2 cellular contexts compared by ENCODE assay signal in the genomic region with DNA sequence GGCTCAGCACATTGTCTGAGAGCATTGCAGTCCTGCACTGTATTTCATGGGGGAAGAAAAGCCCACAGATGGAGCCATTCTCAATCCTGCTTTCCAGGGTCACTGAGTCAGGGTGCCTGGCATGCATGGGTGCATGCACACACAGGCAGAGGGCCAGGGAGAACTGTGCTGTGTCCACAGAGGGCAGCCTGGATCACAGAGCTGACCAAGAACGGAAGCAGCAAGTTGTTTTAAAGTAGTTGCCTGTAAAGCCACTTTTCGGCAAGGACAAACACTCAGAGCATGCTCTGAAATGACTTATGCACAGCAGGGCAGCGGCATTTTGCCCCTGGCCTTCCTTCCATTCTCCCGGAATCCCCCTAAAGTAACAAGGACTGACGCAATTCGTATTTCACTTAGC.
A peak's percentile ranks its signal among the peaks of the same experiment; 100 is the strongest.
TF ChIP-seq lines count a peak whose summit lies in the region.

No MANE protein-coding gene starts in this region.

TF ChIP-seq in HepG2, 621 proteins besides CTCF, POLR2A, EP300 and RAD21:
- TF ChIP-seq, protein P1, sequence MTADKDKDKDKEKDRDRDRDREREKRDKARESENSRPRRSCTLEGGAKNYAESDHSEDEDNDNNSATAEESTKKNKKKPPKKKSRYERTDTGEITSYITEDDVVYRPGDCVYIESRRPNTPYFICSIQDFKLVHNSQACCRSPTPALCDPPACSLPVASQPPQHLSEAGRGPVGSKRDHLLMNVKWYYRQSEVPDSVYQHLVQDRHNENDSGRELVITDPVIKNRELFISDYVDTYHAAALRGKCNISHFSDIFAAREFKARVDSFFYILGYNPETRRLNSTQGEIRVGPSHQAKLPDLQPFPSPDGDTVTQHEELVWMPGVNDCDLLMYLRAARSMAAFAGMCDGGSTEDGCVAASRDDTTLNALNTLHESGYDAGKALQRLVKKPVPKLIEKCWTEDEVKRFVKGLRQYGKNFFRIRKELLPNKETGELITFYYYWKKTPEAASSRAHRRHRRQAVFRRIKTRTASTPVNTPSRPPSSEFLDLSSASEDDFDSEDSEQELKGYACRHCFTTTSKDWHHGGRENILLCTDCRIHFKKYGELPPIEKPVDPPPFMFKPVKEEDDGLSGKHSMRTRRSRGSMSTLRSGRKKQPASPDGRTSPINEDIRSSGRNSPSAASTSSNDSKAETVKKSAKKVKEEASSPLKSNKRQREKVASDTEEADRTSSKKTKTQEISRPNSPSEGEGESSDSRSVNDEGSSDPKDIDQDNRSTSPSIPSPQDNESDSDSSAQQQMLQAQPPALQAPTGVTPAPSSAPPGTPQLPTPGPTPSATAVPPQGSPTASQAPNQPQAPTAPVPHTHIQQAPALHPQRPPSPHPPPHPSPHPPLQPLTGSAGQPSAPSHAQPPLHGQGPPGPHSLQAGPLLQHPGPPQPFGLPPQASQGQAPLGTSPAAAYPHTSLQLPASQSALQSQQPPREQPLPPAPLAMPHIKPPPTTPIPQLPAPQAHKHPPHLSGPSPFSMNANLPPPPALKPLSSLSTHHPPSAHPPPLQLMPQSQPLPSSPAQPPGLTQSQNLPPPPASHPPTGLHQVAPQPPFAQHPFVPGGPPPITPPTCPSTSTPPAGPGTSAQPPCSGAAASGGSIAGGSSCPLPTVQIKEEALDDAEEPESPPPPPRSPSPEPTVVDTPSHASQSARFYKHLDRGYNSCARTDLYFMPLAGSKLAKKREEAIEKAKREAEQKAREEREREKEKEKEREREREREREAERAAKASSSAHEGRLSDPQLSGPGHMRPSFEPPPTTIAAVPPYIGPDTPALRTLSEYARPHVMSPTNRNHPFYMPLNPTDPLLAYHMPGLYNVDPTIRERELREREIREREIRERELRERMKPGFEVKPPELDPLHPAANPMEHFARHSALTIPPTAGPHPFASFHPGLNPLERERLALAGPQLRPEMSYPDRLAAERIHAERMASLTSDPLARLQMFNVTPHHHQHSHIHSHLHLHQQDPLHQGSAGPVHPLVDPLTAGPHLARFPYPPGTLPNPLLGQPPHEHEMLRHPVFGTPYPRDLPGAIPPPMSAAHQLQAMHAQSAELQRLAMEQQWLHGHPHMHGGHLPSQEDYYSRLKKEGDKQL (CRISPR knock-in tag; IDR thresholded peaks at IDR 0.05; ENCODE audit: low read depth), result no peak
- TF ChIP-seq SOX5 (CRISPR knock-in tag; IDR thresholded peaks at IDR 0.05; ENCODE audit: borderline replicate concordance) (no peak), PBX3 (CRISPR knock-in tag; IDR thresholded peaks at IDR 0.05; ENCODE audit: borderline replicate concordance) (no peak), ZBTB8A (CRISPR knock-in tag; IDR thresholded peaks at IDR 0.05; ENCODE audit: borderline replicate concordance, low read depth) (no peak), ZNF605 (CRISPR knock-in tag; IDR thresholded peaks at IDR 0.05) (no peak), ZNF724P (CRISPR knock-in tag; IDR thresholded peaks at IDR 0.05; ENCODE audit: borderline replicate concordance) (no peak)
- TF ChIP-seq, protein P2, sequence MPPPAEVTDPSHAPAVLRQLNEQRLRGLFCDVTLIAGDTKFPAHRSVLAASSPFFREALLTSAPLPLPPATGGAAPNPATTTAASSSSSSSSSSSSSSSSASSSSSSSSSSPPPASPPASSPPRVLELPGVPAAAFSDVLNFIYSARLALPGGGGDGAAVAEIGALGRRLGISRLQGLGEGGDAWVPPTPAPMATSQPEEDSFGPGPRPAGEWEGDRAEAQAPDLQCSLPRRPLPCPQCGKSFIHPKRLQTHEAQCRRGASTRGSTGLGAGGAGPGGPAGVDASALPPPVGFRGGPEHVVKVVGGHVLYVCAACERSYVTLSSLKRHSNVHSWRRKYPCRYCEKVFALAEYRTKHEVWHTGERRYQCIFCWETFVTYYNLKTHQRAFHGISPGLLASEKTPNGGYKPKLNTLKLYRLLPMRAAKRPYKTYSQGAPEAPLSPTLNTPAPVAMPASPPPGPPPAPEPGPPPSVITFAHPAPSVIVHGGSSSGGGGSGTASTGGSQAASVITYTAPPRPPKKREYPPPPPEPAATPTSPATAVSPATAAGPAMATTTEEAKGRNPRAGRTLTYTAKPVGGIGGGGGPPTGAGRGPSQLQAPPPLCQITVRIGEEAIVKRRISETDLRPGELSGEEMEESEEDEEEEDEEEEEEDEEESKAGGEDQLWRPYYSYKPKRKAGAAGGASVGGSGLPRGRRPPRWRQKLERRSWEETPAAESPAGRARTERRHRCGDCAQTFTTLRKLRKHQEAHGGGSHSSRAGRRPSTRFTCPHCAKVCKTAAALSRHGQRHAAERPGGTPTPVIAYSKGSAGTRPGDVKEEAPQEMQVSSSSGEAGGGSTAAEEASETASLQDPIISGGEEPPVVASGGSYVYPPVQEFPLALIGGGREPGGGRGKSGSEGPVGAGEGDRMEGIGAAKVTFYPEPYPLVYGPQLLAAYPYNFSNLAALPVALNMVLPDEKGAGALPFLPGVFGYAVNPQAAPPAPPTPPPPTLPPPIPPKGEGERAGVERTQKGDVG (CRISPR knock-in tag; IDR thresholded peaks at IDR 0.05; ENCODE audit: borderline replicate concordance), result no peak

TF ChIP-seq in endothelial cell of umbilical vein, 7 proteins besides CTCF, POLR2A, EP300 and RAD21:
- TF ChIP-seq MYC (IDR thresholded peaks at IDR 0.05; ENCODE audit: low read depth, low read length), result no peak
- TF ChIP-seq JUN (IDR thresholded peaks at IDR 0.05; ENCODE audit: borderline replicate concordance, insufficient read depth, insufficient read length, low read depth), result peak; percentile 25
- peak; percentile 72 for TF ChIP-seq GATA2 (IDR thresholded peaks at IDR 0.05; ENCODE audit: insufficient read depth, insufficient read length, low read depth, low read length)
- TF ChIP-seq POLR2AphosphoS5 (IDR thresholded peaks at IDR 0.05; ENCODE audit: insufficient read depth, low read depth, low read length), result peak; percentile 76
- TF ChIP-seq EZH2 (IDR thresholded peaks at IDR 0.05; ENCODE audit: borderline replicate concordance, low read depth, low read length, severe bottlenecking), result no peak
- no peak for TF ChIP-seq MAX (IDR thresholded peaks at IDR 0.05; ENCODE audit: insufficient read depth, insufficient read length)
- peak; percentile 46 for TF ChIP-seq FOS (IDR thresholded peaks at IDR 0.05; ENCODE audit: borderline replicate concordance, insufficient read depth, low read length)
